ENCODE assay signal across 1 cellular context in the genomic region with DNA sequence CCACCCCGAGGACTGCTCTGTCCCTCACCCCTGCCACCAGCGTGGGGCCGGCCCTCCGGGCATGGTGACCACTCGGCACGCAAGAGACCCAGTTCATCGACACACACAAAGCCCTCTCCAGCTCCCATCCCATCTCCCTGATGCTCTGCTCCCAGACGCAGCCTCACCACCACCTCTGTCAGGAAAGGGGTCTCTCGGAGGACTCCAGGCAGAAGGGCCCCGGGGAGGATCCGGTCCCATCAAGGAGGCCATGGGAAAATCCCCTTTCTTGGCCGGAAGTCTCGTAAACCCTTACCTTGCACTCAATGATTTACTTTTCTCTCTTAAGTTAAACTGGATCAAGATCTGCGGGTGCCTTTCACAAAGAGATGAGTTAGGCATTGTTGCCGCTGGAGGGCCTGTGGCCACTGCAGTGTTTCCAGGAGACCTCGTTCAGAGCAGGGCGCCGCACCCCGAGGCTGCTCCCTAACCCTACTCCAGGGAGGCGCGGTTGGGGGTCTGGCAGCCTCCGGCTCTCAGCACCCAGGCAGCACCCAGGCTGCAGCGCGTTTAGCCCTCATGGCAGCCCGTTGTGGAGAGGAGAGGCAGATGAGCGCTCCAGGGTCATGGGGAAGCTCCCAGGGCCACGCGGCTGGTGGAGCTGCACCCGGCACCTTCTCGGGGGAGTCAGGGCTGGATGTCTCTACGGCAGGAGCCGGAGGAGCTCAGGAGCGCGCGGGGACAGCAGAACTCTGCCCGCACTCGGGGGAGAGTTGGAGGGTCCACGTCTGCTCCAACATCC.
TF ChIP-seq lines count a peak whose summit lies in the region.

No MANE protein-coding gene starts in this region.

TF ChIP-seq in K562, 482 proteins besides CTCF, POLR2A, EP300 and RAD21:
- TF ChIP-seq RAD51 (IDR thresholded peaks at IDR 0.05; ENCODE audit: borderline replicate concordance, low read depth) = no peak
- TF ChIP-seq, protein P1, sequence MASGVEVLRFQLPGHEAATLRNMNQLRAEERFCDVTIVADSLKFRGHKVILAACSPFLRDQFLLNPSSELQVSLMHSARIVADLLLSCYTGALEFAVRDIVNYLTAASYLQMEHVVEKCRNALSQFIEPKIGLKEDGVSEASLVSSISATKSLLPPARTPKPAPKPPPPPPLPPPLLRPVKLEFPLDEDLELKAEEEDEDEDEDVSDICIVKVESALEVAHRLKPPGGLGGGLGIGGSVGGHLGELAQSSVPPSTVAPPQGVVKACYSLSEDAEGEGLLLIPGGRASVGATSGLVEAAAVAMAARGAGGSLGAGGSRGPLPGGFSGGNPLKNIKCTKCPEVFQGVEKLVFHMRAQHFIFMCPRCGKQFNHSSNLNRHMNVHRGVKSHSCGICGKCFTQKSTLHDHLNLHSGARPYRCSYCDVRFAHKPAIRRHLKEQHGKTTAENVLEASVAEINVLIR (CRISPR knock-in tag; IDR thresholded peaks at IDR 0.05) = no peak
- no peak for TF ChIP-seq ZNF175 (CRISPR knock-in tag; IDR thresholded peaks at IDR 0.05; ENCODE audit: low read depth)
- TF ChIP-seq, protein P2, sequence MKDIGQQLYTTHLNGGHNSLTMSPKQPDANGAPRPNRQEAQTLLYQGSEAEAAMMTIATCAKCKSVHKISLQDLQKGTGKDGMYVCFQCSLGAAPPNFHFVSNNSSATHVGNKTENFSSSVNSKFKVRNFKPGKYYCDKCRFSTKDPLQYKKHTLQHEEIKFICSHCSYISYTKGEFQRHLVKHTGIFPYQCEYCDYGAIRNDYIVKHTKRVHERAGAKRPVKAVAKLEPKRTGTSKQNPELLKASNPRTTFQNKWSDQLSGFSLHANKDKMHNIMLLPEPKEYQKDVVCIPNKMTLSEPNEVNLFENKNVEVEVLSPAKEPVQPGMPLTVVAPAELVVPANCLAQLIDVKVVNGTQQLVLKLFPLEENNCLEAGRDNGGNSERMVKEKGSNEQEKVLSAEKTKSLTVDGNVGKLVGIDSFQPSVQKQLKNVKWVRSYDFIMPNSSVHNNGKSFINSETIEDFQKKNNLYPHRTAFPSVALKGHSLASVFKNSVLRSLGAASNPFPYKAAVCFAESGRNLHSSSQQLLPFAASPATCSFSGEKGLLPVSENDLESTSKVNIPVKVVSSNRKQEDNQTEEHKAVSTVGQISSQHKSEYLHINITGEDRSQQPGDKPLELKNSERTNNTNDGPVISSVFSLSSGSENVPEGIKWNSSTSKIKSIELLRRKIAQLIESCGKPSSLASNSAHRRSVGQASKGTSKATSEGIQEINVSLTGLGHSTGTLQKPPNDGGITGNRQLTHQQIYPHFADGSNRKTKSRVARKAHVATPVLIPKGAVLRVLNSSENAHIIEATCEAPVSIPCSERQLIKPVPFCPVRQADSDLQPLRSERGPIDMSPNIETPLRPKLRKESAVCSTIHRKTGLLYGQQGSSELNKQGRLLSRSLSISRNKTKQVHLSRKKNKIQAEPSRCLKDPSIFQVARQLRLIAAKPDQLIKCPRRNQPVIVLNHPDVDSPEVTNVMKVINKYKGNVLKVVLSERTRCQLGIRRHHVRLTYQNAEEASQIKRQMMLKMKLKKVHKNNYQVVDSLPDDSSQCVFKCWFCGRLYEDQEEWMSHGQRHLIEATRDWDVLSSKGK (CRISPR knock-in tag; IDR thresholded peaks at IDR 0.05) = no peak
- no peak for TF ChIP-seq STAG1 (CRISPR knock-in tag; IDR thresholded peaks at IDR 0.05; ENCODE audit: borderline replicate concordance)
- no peak for TF ChIP-seq TOE1 (IDR thresholded peaks at IDR 0.05; ENCODE audit: borderline replicate concordance)
- TF ChIP-seq TOE1 (CRISPR knock-in tag; IDR thresholded peaks at IDR 0.05; ENCODE audit: borderline replicate concordance, low read depth) = no peak
